Comparison of ENCODE assay signal across 8 cellular contexts in the genomic region with DNA sequence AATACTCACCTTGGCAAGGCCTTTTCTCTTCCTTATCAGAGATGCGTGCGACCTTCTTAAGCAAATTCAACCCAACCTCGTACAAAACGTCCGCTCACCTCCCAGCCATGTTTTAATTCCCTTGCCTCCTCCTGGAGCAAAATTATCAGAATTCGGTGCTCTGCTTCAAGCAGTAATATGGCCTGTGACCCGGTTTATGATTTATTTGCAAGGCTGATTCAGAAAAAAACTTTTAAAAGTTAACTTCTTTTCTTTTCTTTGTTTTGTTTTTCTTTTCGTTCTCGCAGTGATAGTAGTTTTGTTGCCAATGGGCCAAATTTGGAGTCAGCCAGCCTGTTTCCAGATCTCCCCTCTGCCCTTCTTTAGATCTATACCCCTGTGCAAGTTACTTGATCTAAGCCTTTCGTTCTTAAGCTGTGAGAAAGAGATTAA. TPM values are rescaled to one million over a fixed set of nuclear protein-coding genes. Genes with fewer than 3 reads are reported as not detected.
DNase-seq lines count a peak whose midpoint lies in the region; ATAC-seq, FAIRE-seq and TF ChIP-seq lines count a peak whose summit lies in the region.

A gene with protein sequence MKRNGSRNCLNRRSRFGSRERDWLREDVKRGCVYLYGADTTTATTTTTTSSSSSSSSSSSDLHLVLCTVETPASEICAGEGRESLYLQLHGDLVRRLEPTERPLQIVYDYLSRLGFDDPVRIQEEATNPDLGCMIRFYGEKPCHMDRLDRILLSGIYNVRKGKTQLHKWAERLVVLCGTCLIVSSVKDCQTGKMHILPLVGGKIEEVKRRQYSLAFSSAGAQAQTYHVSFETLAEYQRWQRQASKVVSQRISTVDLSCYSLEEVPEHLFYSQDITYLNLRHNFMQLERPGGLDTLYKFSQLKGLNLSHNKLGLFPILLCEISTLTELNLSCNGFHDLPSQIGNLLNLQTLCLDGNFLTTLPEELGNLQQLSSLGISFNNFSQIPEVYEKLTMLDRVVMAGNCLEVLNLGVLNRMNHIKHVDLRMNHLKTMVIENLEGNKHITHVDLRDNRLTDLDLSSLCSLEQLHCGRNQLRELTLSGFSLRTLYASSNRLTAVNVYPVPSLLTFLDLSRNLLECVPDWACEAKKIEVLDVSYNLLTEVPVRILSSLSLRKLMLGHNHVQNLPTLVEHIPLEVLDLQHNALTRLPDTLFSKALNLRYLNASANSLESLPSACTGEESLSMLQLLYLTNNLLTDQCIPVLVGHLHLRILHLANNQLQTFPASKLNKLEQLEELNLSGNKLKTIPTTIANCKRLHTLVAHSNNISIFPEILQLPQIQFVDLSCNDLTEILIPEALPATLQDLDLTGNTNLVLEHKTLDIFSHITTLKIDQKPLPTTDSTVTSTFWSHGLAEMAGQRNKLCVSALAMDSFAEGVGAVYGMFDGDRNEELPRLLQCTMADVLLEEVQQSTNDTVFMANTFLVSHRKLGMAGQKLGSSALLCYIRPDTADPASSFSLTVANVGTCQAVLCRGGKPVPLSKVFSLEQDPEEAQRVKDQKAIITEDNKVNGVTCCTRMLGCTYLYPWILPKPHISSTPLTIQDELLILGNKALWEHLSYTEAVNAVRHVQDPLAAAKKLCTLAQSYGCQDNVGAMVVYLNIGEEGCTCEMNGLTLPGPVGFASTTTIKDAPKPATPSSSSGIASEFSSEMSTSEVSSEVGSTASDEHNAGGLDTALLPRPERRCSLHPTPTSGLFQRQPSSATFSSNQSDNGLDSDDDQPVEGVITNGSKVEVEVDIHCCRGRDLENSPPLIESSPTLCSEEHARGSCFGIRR (N-terminal part only) (minus strand): TSS at position 382 of the 432 bp plus-strand sequence. CDS start 9,906 bp downstream, outside the sequence.

- H3K27me3 ChIP-seq in cardiac muscle cell (peaks cover 17% of the 10 kb centered on the region), mammary epithelial cell (ENCODE audit: insufficient read depth, low read length) (no peaks in the 10 kb centered on the region), upper lobe of left lung (peaks cover 0 to 8% (median 0%) of the 10 kb centered on the region in 4 donors)

- TF ChIP-seq EP300 in upper lobe of left lung (IDR thresholded peaks at IDR 0.05): no peak

- H2AFZ ChIP-seq in mammary epithelial cell (ENCODE audit: low read depth, low read length): peak within 1 kb of the TSS; percentile 93

- in situ Hi-C loops in mammary epithelial cell (cut with MboI; ENCODE audit: low sequenced_read_pairs in 2 of 2): no loop called here

- TSS peak; percentile 28 for BruUV-seq in mammary epithelial cell (replicated peaks; lab: Mats Ljungman, UMichigan)

- H3K9ac ChIP-seq in mammary epithelial cell (ENCODE audit: insufficient read depth, low read length): peak within 1 kb of the TSS; percentile 48

- intact Hi-C loops in cardiac septum (cut with DNase I) (loop anchor here (5.0 kb wide), 2 partner anchors 83 to 158 kb away; a partner anchor contains a TSS), mammary epithelial cell (cut with micrococcal nuclease) (no loop called here)

- H3K27ac ChIP-seq in cardiac muscle cell (peak within 1 kb of the TSS; percentile 90), mammary epithelial cell (ENCODE audit: insufficient read depth, low read depth, low read length) (peak within 1 kb of the TSS; percentile 63), upper lobe of left lung (peak within 1 kb of the TSS; percentile 85 to 95 (median 92))

- WGBS in mammary epithelial cell (ENCODE audit: low coverage, missing lambda C conversion rate): 47% methylated on average over 10 of the region's 10 CpGs
- 24 to 33% methylated on average over 10 of the region's 10 CpGs for WGBS in upper lobe of left lung, 2 donors

- no peak for TF ChIP-seq CTCF in cardiac muscle cell (IDR thresholded peaks at IDR 0.05; ENCODE audit: low read depth, low read length)
- TF ChIP-seq CTCF in mammary epithelial cell (conservative IDR thresholded peaks at IDR 0.05 in 1 of 2, IDR thresholded peaks at IDR 0.05 in 1 of 2; ENCODE audit: extremely low read depth in 1 of 2, insufficient read depth in 1 of 2, low read depth in 1 of 2, low read length in 2 of 2): no peak
- no peak for TF ChIP-seq CTCF in upper lobe of left lung (IDR thresholded peaks at IDR 0.05)

- H3K4me3 ChIP-seq in cardiac muscle cell (peak within 1 kb of the TSS; percentile 97), mammary epithelial cell (replicated peaks in 1 of 3; ENCODE audit: insufficient read depth in 1 of 3, low read depth in 2 of 3, low read length in 3 of 3) (peak within 1 kb of the TSS; percentile 63 to 70 (median 64)), upper lobe of left lung (peak within 1 kb of the TSS; percentile 50 to 95 (median 92))

- H3K4me2 ChIP-seq in mammary epithelial cell (ENCODE audit: insufficient read depth, low read depth, low read length): peak within 1 kb of the TSS; percentile 100

- no peak for TF ChIP-seq POLR2A in upper lobe of left lung (IDR thresholded peaks at IDR 0.05)
- TF ChIP-seq POLR2A in H54 (IDR thresholded peaks at IDR 0.05; ENCODE audit: low read depth, low read length): no peak

- no peak for FAIRE-seq in H54 (lab: Jason Lieb, UNC)

- dilution Hi-C loops in mammary epithelial cell (cut with HindIII; ENCODE audit: low sequenced_read_pairs): no loop called here

- H3K9me3 ChIP-seq in cardiac muscle cell (ENCODE audit: low read depth) (no peaks in the 10 kb centered on the region), mammary epithelial cell (replicated peaks; ENCODE audit: insufficient read depth, low read length) (no peaks in the 10 kb centered on the region), upper lobe of left lung (no peaks in the 10 kb centered on the region)

- ATAC-seq in upper lobe of left lung (ENCODE audit: low FRiP score in 2 of 2) (no peak), GM18861 (IDR thresholded peaks at IDR 0.05; ENCODE audit: unreplicated experiment) (no peak)

- no peaks in the 10 kb centered on the region for H4K20me1 ChIP-seq in mammary epithelial cell (ENCODE audit: insufficient read depth, low read length)

- peaks cover 26% of the 10 kb centered on the region for H3K79me2 ChIP-seq in mammary epithelial cell (ENCODE audit: insufficient read depth, low read length)

- no peak for DNase-seq in cardiac muscle cell (ENCODE audit: low read depth in 1 of 2, low spot score in 1 of 2)
- DNase-seq in cardiac septum (ENCODE audit: low spot score): no peak
- no peak for DNase-seq in mammary epithelial cell
- no peak for DNase-seq in mesenteric fat pad (ENCODE audit: low spot score)
- no peak for DNase-seq in upper lobe of left lung
- DNase-seq in globus pallidus (ENCODE audit: low spot score): no peak
- no peak for DNase-seq in H54 (ENCODE audit: insufficient read length, low spot score)

- H3K4me1 ChIP-seq in cardiac muscle cell (ENCODE audit: low read depth): peaks cover 4% of the 10 kb centered on the region
- H3K4me1 ChIP-seq in mammary epithelial cell (ENCODE audit: insufficient read depth, low read length): peaks cover 12% of the 10 kb centered on the region
- H3K4me1 ChIP-seq in upper lobe of left lung: peaks cover 7 to 28% (median 12%) of the 10 kb centered on the region in 4 donors

- CTCF ChIA-PET in mammary epithelial cell (lab: Charles Lee; ENCODE audit: low non-redundant PET): no interaction called here

- H3K36me3 ChIP-seq in cardiac muscle cell (no peaks in the 10 kb centered on the region), mammary epithelial cell (ENCODE audit: insufficient read depth, low read length) (no peaks in the 10 kb centered on the region), upper lobe of left lung (peaks cover 0 to 4% (median 0%) of the 10 kb centered on the region in 4 donors)

RNA-seq across cellular contexts. Expression of the gene that starts here (rescaled TPM):
- 3.5 and 6.7 TPM in 2 replicates for total RNA-seq in cardiac muscle cell
- 1.7 and 4.3 TPM in 2 replicates for polyA plus RNA-seq in cardiac muscle cell
- 6.6 TPM for total RNA-seq in cardiac septum
- 10 to 100 TPM; 11.0 to 16.8 TPM for total RNA-seq in mammary epithelial cell
- polyA plus RNA-seq in mammary epithelial cell: 6.5 TPM
- 19.8 TPM for polyA minus RNA-seq in mammary epithelial cell
- 16.5 TPM for total RNA-seq in mesenteric fat pad
- 10 to 100 TPM in 2 of 6 donors, 1 to 10 TPM in 4; 4.2 to 12.6 (median 8.4) TPM for total RNA-seq in upper lobe of left lung
